ENCODE assay signal across 27 cellular contexts in genomic region chr3:177388209-177388608, GRCh38.
"Had no signal": no experiment of that assay in that cellular context is flagged by ENCODE, and none has a peak within 500 bp of the region (broad histone marks: within the 10 kb centered on the region; RNA-seq: fewer than 3 reads in every experiment).

No MANE protein-coding gene starts in this region.

- DNase-seq: natural killer cell; occipital lobe; ovary; posterior cingulate gyrus; psoas muscle; right cardiac atrium; right lobe of liver; sigmoid colon; small intestine; stimulated activated CD4-positive, alpha-beta T cell treated with anti-CD3 and anti-CD28 coated beads, Interleukin-15, amount 100 ng/mL, for 24 hours; stimulated activated CD4-positive, alpha-beta T cell treated with anti-CD3 and anti-CD28 coated beads, Interleukin-2, amount 100 ng/mL, for 24 hours; stimulated activated CD4-positive, alpha-beta T cell treated with anti-CD3 and anti-CD28 coated beads, Interleukin-2, amount 100 ng/mL, for 48 hours; stimulated activated CD4-positive, alpha-beta T cell treated with anti-CD3 and anti-CD28 coated beads, Interleukin-4, amount 100 ng/mL, for 24 hours; stimulated activated naive CD4-positive, alpha-beta T cell; stimulated activated naive CD8-positive, alpha-beta T cell treated with anti-CD3 and anti-CD28 coated beads, Interleukin-15, amount 100 ng/mL, for 72 hours; stimulated activated naive CD8-positive, alpha-beta T cell treated with anti-CD3 and anti-CD28 coated beads, Interleukin-15, Interleukin-2, amounts not matched to agents 100 U/mL and 50 U/mL, for 24 hours; substantia nigra; testis; tibial artery; transverse colon; upper lobe of right lung; uterus had no signal

- H3K36me3 Mint-ChIP-seq: natural killer cell; neural progenitor cell; stimulated activated memory B cell treated with anti-CD40 and anti-IgM and Interleukin-4, amounts not matched to agents 10 μg/mL and 1 μg/mL and 100 μg/mL, for 72 hours had no signal

- H3K4me1 Mint-ChIP-seq: nephron had no signal

- H3K27me3 Mint-ChIP-seq: progenitor cell of endocrine pancreas; stimulated activated memory B cell treated with anti-CD40 and anti-IgM and Interleukin-4, amounts not matched to agents 10 μg/mL and 1 μg/mL and 100 μg/mL, for 72 hours; stimulated activated naive CD8-positive, alpha-beta T cell treated with anti-CD3 and anti-CD28 coated beads, Interleukin-15, amount 100 ng/mL, for 72 hours; type B pancreatic cell had no signal

- ATAC-seq: natural killer cell; psoas muscle; right cardiac atrium; right lobe of liver; stimulated activated memory B cell treated with anti-CD40 and anti-IgM and Interleukin-4, amounts not matched to agents 10 μg/mL and 1 μg/mL and 100 μg/mL, for 72 hours; stimulated activated naive CD8-positive, alpha-beta T cell treated with anti-CD3 and anti-CD28 coated beads, Interleukin-15, amount 100 ng/mL, for 72 hours; stimulated activated naive CD8-positive, alpha-beta T cell treated with anti-CD3 and anti-CD28 coated beads, Interleukin-15, Interleukin-2, amounts not matched to agents 100 U/mL and 50 U/mL, for 24 hours; upper lobe of right lung had no signal

- H3K27ac Mint-ChIP-seq: natural killer cell; nephron; neural progenitor cell; progenitor cell of endocrine pancreas; stimulated activated memory B cell treated with anti-CD40 and anti-IgM and Interleukin-4, amounts not matched to agents 10 μg/mL and 1 μg/mL and 100 μg/mL, for 72 hours; stimulated activated naive CD8-positive, alpha-beta T cell treated with anti-CD3 and anti-CD28 coated beads, Interleukin-15, amount 100 ng/mL, for 72 hours; type B pancreatic cell had no signal

- H3K9me3 Mint-ChIP-seq: stimulated activated memory B cell treated with anti-CD40 and anti-IgM and Interleukin-4, amounts not matched to agents 10 μg/mL and 1 μg/mL and 100 μg/mL, for 72 hours had no signal

- H3K4me3 Mint-ChIP-seq: natural killer cell; nephron; neural progenitor cell; stimulated activated memory B cell treated with anti-CD40 and anti-IgM and Interleukin-4, amounts not matched to agents 10 μg/mL and 1 μg/mL and 100 μg/mL, for 72 hours; stimulated activated naive CD8-positive, alpha-beta T cell treated with anti-CD3 and anti-CD28 coated beads, Interleukin-15, amount 100 ng/mL, for 72 hours; type B pancreatic cell had no signal
